In the genomic region with DNA sequence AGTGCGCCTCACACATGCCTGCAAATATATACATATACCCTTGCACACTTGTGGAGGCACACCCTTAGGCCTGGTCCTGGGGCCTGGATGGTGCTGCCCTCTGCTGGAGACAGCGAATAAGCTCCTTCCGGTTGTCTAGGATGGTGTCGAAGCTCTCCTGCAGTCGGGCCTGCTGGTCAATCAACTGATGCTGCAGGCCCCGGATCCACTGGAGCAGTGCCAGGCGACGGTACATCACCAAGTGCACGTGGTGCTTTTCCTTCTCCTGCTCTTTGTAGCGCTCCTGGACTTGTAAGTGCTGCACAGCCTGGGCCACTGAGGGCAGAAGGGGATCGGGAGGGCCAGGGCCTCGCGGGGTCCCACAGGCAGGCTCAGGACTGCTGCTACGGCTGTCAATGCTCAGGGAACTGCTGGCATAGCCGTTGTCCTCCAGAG, we compare ENCODE assay signal across 8 cellular contexts. TPM values are rescaled to one million over a fixed set of nuclear protein-coding genes. Genes with fewer than 3 reads are reported as not detected.
DNase-seq lines count a peak whose midpoint lies in the region; ATAC-seq and TF ChIP-seq lines count a peak whose summit lies in the region.

No MANE protein-coding gene starts in this region.

- H3K4me3 ChIP-seq in Caco-2 (ENCODE audit: low read depth, low read length) (no peak overlapping the region), HAP-1 (no peak overlapping the region), mammary epithelial cell (replicated peaks in 1 of 3; ENCODE audit: insufficient read depth in 1 of 3, low read depth in 2 of 3, low read length in 3 of 3) (no peak overlapping the region)

- no peak overlapping the region for H3K27ac ChIP-seq in mammary epithelial cell (ENCODE audit: insufficient read depth, low read depth, low read length)

- in situ Hi-C loops in HAP-1 (cut with MboI; ENCODE audit: low sequenced_read_pairs) (loop anchor here (5.0 kb wide), 1 partner anchor 73 kb away; the partner anchor contains the start of gene PSMB2), mammary epithelial cell (cut with MboI; ENCODE audit: low sequenced_read_pairs in 2 of 2) (no loop called here)

- H3K9me3 Mint-ChIP-seq in Caco-2 (ENCODE audit: unreplicated experiment) = no peaks in the 10 kb centered on the region
- H3K9me3 Mint-ChIP-seq in WTC11 = no peaks in the 10 kb centered on the region

- H4K20me1 ChIP-seq in mammary epithelial cell (ENCODE audit: insufficient read depth, low read length) = no peaks in the 10 kb centered on the region

- peaks cover 22% of the 10 kb centered on the region for H3K4me1 Mint-ChIP-seq in Caco-2 (ENCODE audit: low read depth, unreplicated experiment)
- H3K4me1 Mint-ChIP-seq in WTC11 = peaks cover 24% of the 10 kb centered on the region

- no peak overlapping the region for H3K4me3 Mint-ChIP-seq in Caco-2 (ENCODE audit: unreplicated experiment)
- no peak overlapping the region for H3K4me3 Mint-ChIP-seq in WTC11

- peaks cover 16% of the 10 kb centered on the region for H3K36me3 Mint-ChIP-seq in Caco-2 (ENCODE audit: insufficient read depth, unreplicated experiment)
- H3K36me3 Mint-ChIP-seq in WTC11 = peaks cover 3% of the 10 kb centered on the region; the same call in 1 of the 2 replicates

- POLR2A ChIA-PET in Caco-2 (lab: Charles Lee) = interaction anchor here (1.2 kb wide), 1 partner anchor 147 kb away, joined by 3 read pairs; no protein-coding TSS in a partner anchor
- POLR2A ChIA-PET in WTC11 (lab: Charles Lee) = interaction anchor here (0.6 to 1.0 kb wide), 3 partner anchors 12 to 73 kb away, joined by 3 to 4 read pairs (median 3); no protein-coding TSS in a partner anchor

- H3K4me2 ChIP-seq in mammary epithelial cell (ENCODE audit: insufficient read depth, low read depth, low read length) = no peak overlapping the region

- no peaks in the 10 kb centered on the region; the same call in 1 of the 2 replicates for H3K4me1 ChIP-seq in Caco-2
- peaks cover 22% of the 10 kb centered on the region for H3K4me1 ChIP-seq in HAP-1
- H3K4me1 ChIP-seq in mammary epithelial cell (ENCODE audit: insufficient read depth, low read length) = peaks cover 18% of the 10 kb centered on the region

- peak; percentile 69 for ATAC-seq in WTC11
- ATAC-seq in GM21526 (IDR thresholded peaks at IDR 0.05; ENCODE audit: low FRiP score, unreplicated experiment) = no peak

- H3K27me3 Mint-ChIP-seq in Caco-2 (ENCODE audit: insufficient read depth, unreplicated experiment) = no peaks in the 10 kb centered on the region
- H3K27me3 Mint-ChIP-seq in WTC11 (ENCODE audit: low read depth) = peaks cover 14% of the 10 kb centered on the region

- H3K27ac Mint-ChIP-seq in Caco-2 (ENCODE audit: unreplicated experiment) = no peak overlapping the region
- peak overlapping the region; percentile 70; the same call in 1 of the 2 replicates for H3K27ac Mint-ChIP-seq in WTC11

- 34% methylated on average over 14 of the region's 15 CpGs for WGBS in mammary epithelial cell (ENCODE audit: low coverage, missing lambda C conversion rate)

- no peaks in the 10 kb centered on the region for H3K9me3 ChIP-seq in Caco-2
- no peaks in the 10 kb centered on the region for H3K9me3 ChIP-seq in HAP-1
- no peaks in the 10 kb centered on the region for H3K9me3 ChIP-seq in mammary epithelial cell (replicated peaks; ENCODE audit: insufficient read depth, low read length)

- peaks cover 45% of the 10 kb centered on the region for H3K79me2 ChIP-seq in mammary epithelial cell (ENCODE audit: insufficient read depth, low read length)

- TF ChIP-seq CTCF in Caco-2 (IDR thresholded peaks at IDR 0.05; ENCODE audit: insufficient read depth in 1 of 2, low read depth in 1 of 2, low read length in 1 of 2, severe bottlenecking in 1 of 2, unreplicated experiment in 1 of 2) (peak; percentile 60 to 73), WTC11 (IDR thresholded peaks at IDR 0.05) (peak; percentile 73), mammary epithelial cell (conservative IDR thresholded peaks at IDR 0.05 in 1 of 2, IDR thresholded peaks at IDR 0.05 in 1 of 2; ENCODE audit: extremely low read depth in 1 of 2, insufficient read depth in 1 of 2, low read depth in 1 of 2, low read length in 2 of 2) (peak; percentile 87 to 92)

- CTCF ChIA-PET in Caco-2 (lab: Charles Lee) (interaction anchor here (0.5 to 1.6 kb wide), 11 partner anchors 9 to 148 kb away, joined by 3 to 12 read pairs (median 3); no protein-coding TSS in a partner anchor), WTC11 (lab: Charles Lee) (interaction anchor here (0.5 to 5.5 kb wide), 51 partner anchors 8 to 265 kb away, joined by 3 to 104 read pairs (median 5); partner anchors contain the start of genes AGO1, CLSPN, KIAA0319L and PSMB2), mammary epithelial cell (lab: Charles Lee; ENCODE audit: low non-redundant PET) (interaction anchor here (0.5 to 1.4 kb wide), 13 partner anchors 11 to 1222 kb away, joined by 3 to 23 read pairs (median 3); no protein-coding TSS in a partner anchor)

- intact Hi-C loops in Caco-2 (cut with micrococcal nuclease; ENCODE audit: unreplicated experiment) (loop anchor here (1.0 to 5.0 kb wide), 2 partner anchors 73 to 146 kb away; partner anchors contain the start of gene PSMB2), mammary epithelial cell (cut with micrococcal nuclease) (loop anchor here (2.0 kb wide), 2 partner anchors 75 to 147 kb away; partner anchors contain the start of gene PSMB2)

- no TSS peak for BruUV-seq in Caco-2 (replicated peaks; lab: Mats Ljungman, UMichigan)
- no TSS peak for BruUV-seq in mammary epithelial cell (replicated peaks; lab: Mats Ljungman, UMichigan)

- no peak overlapping the region for H3K9ac ChIP-seq in mammary epithelial cell (ENCODE audit: insufficient read depth, low read length)

- H3K36me3 ChIP-seq in Caco-2 (ENCODE audit: control insufficient read depth, insufficient read depth, low read length) (no peaks in the 10 kb centered on the region; the same call in 1 of the 2 replicates), HAP-1 (replicated peaks) (peaks cover 26% of the 10 kb centered on the region), mammary epithelial cell (ENCODE audit: insufficient read depth, low read length) (no peaks in the 10 kb centered on the region)

- no peak overlapping the region for H2AFZ ChIP-seq in mammary epithelial cell (ENCODE audit: low read depth, low read length)

- DNase-seq in Caco-2 (peak; percentile 57 to 67), HAP-1 (ENCODE audit: low spot score in 2 of 2) (peak; percentile 75 to 91), NCI-H2196 treated with DMSO at 0.1 percent for 48 hours (lab: John Stamatoyannopoulos, UW; ENCODE audit: unreplicated experiment) (peak; percentile 79), WTC11 (ENCODE audit: low spot score) (peak; percentile 86), mammary epithelial cell (peak; percentile 57), kidney glomerular epithelial cell (lab: John Stamatoyannopoulos, UW) (peak; percentile 65)
- peak; percentile 75 to 86 for DNase-seq in stimulated activated CD4-positive, alpha-beta T cell treated with anti-CD3 and anti-CD28 coated beads, Interleukin-2, amount 100 ng/mL, for 48 hours

- no peaks in the 10 kb centered on the region for H3K27me3 ChIP-seq in Caco-2 (replicated peaks; ENCODE audit: control insufficient read depth, insufficient read depth, low read length)
- no peaks in the 10 kb centered on the region for H3K27me3 ChIP-seq in HAP-1 (ENCODE audit: low read depth)
- no peaks in the 10 kb centered on the region for H3K27me3 ChIP-seq in mammary epithelial cell (ENCODE audit: insufficient read depth, low read length)

- dilution Hi-C loops in mammary epithelial cell (cut with HindIII; ENCODE audit: low sequenced_read_pairs) = no loop called here

TF ChIP-seq in WTC11, 78 proteins besides CTCF, POLR2A, EP300 and RAD21:
- no peak for TF ChIP-seq CDX4 (CRISPR knock-in tag; IDR thresholded peaks at IDR 0.05; ENCODE audit: borderline replicate concordance)
- TF ChIP-seq, protein P1, sequence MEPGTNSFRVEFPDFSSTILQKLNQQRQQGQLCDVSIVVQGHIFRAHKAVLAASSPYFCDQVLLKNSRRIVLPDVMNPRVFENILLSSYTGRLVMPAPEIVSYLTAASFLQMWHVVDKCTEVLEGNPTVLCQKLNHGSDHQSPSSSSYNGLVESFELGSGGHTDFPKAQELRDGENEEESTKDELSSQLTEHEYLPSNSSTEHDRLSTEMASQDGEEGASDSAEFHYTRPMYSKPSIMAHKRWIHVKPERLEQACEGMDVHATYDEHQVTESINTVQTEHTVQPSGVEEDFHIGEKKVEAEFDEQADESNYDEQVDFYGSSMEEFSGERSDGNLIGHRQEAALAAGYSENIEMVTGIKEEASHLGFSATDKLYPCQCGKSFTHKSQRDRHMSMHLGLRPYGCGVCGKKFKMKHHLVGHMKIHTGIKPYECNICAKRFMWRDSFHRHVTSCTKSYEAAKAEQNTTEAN (CRISPR knock-in tag; IDR thresholded peaks at IDR 0.05) = peak; percentile 74; the same call in 1 of the 2 replicates
- TF ChIP-seq, protein P2, sequence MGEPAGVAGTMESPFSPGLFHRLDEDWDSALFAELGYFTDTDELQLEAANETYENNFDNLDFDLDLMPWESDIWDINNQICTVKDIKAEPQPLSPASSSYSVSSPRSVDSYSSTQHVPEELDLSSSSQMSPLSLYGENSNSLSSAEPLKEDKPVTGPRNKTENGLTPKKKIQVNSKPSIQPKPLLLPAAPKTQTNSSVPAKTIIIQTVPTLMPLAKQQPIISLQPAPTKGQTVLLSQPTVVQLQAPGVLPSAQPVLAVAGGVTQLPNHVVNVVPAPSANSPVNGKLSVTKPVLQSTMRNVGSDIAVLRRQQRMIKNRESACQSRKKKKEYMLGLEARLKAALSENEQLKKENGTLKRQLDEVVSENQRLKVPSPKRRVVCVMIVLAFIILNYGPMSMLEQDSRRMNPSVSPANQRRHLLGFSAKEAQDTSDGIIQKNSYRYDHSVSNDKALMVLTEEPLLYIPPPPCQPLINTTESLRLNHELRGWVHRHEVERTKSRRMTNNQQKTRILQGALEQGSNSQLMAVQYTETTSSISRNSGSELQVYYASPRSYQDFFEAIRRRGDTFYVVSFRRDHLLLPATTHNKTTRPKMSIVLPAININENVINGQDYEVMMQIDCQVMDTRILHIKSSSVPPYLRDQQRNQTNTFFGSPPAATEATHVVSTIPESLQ (CRISPR knock-in tag; IDR thresholded peaks at IDR 0.05) = no peak

RNA-seq across cellular contexts. Expression of gene C1orf216, which starts 3.1 kb away (rescaled TPM):
- total RNA-seq in Caco-2 (2022) = 6.6 and 8.1 TPM in 2 replicates
- total RNA-seq in WTC11 (2021) = 7.2 to 10.1 TPM (median 8.6 TPM) in 3 replicates
- 10 to 100 TPM in 1 of 2 donors, 1 to 10 TPM in 1; 9.3 to 15.8 TPM for total RNA-seq in mammary epithelial cell
- polyA plus RNA-seq in mammary epithelial cell = 9.7 TPM
- polyA minus RNA-seq in mammary epithelial cell = 17.2 TPM

RNA-seq across cellular contexts. Expression of gene CLSPN, which starts 54.2 kb away (rescaled TPM):
- total RNA-seq in Caco-2 (2022) (22.6 and 23.2 TPM in 2 replicates), WTC11 (2021) (34.6 to 37.1 TPM (median 34.6 TPM) in 3 replicates), mammary epithelial cell (10 to 100 TPM in 1 of 2 donors, 1 to 10 TPM in 1; 2.3 to 29.4 TPM)
- polyA plus RNA-seq in mammary epithelial cell = 16.4 TPM
- polyA minus RNA-seq in mammary epithelial cell = 35.1 TPM
